In the genomic region with DNA sequence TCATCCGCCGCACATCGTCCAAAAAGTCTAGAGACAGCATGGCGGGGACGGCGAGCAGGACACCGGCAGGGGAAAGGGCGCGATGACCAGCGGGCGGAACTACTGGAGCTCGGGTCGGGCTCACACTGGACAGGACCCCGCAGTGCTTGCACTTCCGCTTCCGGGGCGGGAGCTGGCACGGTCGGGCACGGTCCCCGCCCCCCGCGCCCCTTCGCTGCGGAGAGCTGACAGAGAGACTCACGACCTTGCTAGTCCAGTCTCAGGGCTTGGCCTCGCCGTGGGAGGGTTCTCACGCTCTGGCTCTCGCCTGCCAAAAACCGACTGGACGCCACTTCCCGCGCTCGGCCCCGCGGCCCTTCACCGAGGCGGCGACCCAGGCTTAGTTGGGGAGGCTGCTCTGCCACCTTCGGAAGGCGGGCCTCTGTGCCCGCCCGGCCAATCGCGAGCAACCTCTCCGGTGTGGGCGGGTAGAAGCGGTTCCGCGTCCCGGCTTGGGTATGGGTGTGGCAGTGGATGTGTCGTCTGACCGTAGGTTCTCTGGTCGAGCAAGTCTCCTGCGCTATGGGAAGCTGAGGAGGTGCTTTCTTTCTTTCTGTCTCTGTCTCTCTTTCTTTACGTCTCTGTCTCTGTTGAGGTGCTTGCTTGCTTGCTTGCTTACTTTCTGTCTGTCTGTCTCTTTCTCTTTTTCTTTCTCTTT, we compare ENCODE assay signal across 1 cellular context.
TF ChIP-seq lines count a peak whose summit lies in the region.

A gene (minus strand): TSS at position 104 of the 697 bp plus-strand sequence. CDS start 64 bp downstream, at position 40.

TF ChIP-seq in HEK293, 187 proteins besides CTCF, POLR2A, EP300 and RAD21 (continued from another document and continues in another):
- TF ChIP-seq ZNF274 (IDR thresholded peaks at IDR 0.05; ENCODE audit: low read length) = no peak
- no peak for TF ChIP-seq ZNF274 (tag by site-specific recombination; IDR thresholded peaks at IDR 0.05; ENCODE audit: borderline replicate concordance)
- peak; percentile 23 for TF ChIP-seq ZNF843 (tag by site-specific recombination; IDR thresholded peaks at IDR 0.05)
- TF ChIP-seq SCRT2 (tag by site-specific recombination; IDR thresholded peaks at IDR 0.05) = no peak; the same call in 1 of the 2 replicates
- TF ChIP-seq ZNF394 (tag by site-specific recombination; IDR thresholded peaks at IDR 0.05; ENCODE audit: borderline replicate concordance) = no peak
- peak; percentile 64 for TF ChIP-seq ZFP69B (tag by site-specific recombination; IDR thresholded peaks at IDR 0.05)
- TF ChIP-seq ZNF292 (tag by site-specific recombination; IDR thresholded peaks at IDR 0.05; ENCODE audit: borderline replicate concordance, low read depth) = no peak
- TF ChIP-seq ZNF426 (tag by site-specific recombination; IDR thresholded peaks at IDR 0.05) = no peak
- TF ChIP-seq REPIN1 (tag by site-specific recombination; IDR thresholded peaks at IDR 0.05; ENCODE audit: low read depth) = 0 out of 2 replicates have a peak, but pooled peaks have one; percentile 41
- TF ChIP-seq ZNF658 (tag by site-specific recombination; IDR thresholded peaks at IDR 0.05) = no peak
- TF ChIP-seq, protein P1, sequence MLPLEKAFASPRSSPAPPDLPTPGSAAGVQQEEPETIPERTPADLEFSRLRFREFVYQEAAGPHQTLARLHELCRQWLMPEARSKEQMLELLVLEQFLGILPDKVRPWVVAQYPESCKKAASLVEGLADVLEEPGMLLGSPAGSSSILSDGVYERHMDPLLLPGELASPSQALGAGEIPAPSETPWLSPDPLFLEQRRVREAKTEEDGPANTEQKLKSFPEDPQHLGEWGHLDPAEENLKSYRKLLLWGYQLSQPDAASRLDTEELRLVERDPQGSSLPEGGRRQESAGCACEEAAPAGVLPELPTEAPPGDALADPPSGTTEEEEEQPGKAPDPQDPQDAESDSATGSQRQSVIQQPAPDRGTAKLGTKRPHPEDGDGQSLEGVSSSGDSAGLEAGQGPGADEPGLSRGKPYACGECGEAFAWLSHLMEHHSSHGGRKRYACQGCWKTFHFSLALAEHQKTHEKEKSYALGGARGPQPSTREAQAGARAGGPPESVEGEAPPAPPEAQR (tag by site-specific recombination; IDR thresholded peaks at IDR 0.05) = no peak
- TF ChIP-seq, protein P2, sequence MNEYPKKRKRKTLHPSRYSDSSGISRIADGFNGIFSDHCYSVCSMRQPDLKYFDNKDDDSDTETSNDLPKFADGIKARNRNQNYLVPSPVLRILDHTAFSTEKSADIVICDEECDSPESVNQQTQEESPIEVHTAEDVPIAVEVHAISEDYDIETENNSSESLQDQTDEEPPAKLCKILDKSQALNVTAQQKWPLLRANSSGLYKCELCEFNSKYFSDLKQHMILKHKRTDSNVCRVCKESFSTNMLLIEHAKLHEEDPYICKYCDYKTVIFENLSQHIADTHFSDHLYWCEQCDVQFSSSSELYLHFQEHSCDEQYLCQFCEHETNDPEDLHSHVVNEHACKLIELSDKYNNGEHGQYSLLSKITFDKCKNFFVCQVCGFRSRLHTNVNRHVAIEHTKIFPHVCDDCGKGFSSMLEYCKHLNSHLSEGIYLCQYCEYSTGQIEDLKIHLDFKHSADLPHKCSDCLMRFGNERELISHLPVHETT (tag by site-specific recombination; IDR thresholded peaks at IDR 0.05) = peak; percentile 77
- TF ChIP-seq, protein P3, sequence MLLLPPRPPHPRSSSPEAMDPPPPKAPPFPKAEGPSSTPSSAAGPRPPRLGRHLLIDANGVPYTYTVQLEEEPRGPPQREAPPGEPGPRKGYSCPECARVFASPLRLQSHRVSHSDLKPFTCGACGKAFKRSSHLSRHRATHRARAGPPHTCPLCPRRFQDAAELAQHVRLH (tag by site-specific recombination; IDR thresholded peaks at IDR 0.05) = peak; percentile 91
- TF ChIP-seq OVOL3 (tag by site-specific recombination; IDR thresholded peaks at IDR 0.05) = peak; percentile 55
- TF ChIP-seq ZBTB1 (tag by site-specific recombination; IDR thresholded peaks at IDR 0.05) = no peak
- no peak for TF ChIP-seq ZNF157 (tag by site-specific recombination; IDR thresholded peaks at IDR 0.05)
- TF ChIP-seq, protein P4, sequence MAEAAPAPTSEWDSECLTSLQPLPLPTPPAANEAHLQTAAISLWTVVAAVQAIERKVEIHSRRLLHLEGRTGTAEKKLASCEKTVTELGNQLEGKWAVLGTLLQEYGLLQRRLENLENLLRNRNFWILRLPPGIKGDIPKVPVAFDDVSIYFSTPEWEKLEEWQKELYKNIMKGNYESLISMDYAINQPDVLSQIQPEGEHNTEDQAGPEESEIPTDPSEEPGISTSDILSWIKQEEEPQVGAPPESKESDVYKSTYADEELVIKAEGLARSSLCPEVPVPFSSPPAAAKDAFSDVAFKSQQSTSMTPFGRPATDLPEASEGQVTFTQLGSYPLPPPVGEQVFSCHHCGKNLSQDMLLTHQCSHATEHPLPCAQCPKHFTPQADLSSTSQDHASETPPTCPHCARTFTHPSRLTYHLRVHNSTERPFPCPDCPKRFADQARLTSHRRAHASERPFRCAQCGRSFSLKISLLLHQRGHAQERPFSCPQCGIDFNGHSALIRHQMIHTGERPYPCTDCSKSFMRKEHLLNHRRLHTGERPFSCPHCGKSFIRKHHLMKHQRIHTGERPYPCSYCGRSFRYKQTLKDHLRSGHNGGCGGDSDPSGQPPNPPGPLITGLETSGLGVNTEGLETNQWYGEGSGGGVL (tag by site-specific recombination; IDR thresholded peaks at IDR 0.05) = no peak
- TF ChIP-seq, protein P5, sequence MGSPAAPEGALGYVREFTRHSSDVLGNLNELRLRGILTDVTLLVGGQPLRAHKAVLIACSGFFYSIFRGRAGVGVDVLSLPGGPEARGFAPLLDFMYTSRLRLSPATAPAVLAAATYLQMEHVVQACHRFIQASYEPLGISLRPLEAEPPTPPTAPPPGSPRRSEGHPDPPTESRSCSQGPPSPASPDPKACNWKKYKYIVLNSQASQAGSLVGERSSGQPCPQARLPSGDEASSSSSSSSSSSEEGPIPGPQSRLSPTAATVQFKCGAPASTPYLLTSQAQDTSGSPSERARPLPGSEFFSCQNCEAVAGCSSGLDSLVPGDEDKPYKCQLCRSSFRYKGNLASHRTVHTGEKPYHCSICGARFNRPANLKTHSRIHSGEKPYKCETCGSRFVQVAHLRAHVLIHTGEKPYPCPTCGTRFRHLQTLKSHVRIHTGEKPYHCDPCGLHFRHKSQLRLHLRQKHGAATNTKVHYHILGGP (tag by site-specific recombination; IDR thresholded peaks at IDR 0.05) = no peak
- TF ChIP-seq ZNF510 (tag by site-specific recombination; IDR thresholded peaks at IDR 0.05; ENCODE audit: insufficient replicate concordance) = no peak
- TF ChIP-seq ZNF221 (tag by site-specific recombination; IDR thresholded peaks at IDR 0.05; ENCODE audit: borderline replicate concordance) = no peak
- TF ChIP-seq ZFP3 (tag by site-specific recombination; IDR thresholded peaks at IDR 0.05; ENCODE audit: low read depth) = no peak
- TF ChIP-seq, protein P6, sequence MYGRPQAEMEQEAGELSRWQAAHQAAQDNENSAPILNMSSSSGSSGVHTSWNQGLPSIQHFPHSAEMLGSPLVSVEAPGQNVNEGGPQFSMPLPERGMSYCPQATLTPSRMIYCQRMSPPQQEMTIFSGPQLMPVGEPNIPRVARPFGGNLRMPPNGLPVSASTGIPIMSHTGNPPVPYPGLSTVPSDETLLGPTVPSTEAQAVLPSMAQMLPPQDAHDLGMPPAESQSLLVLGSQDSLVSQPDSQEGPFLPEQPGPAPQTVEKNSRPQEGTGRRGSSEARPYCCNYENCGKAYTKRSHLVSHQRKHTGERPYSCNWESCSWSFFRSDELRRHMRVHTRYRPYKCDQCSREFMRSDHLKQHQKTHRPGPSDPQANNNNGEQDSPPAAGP (tag by site-specific recombination; IDR thresholded peaks at IDR 0.05) = peak; percentile 93
- TF ChIP-seq, protein P7, sequence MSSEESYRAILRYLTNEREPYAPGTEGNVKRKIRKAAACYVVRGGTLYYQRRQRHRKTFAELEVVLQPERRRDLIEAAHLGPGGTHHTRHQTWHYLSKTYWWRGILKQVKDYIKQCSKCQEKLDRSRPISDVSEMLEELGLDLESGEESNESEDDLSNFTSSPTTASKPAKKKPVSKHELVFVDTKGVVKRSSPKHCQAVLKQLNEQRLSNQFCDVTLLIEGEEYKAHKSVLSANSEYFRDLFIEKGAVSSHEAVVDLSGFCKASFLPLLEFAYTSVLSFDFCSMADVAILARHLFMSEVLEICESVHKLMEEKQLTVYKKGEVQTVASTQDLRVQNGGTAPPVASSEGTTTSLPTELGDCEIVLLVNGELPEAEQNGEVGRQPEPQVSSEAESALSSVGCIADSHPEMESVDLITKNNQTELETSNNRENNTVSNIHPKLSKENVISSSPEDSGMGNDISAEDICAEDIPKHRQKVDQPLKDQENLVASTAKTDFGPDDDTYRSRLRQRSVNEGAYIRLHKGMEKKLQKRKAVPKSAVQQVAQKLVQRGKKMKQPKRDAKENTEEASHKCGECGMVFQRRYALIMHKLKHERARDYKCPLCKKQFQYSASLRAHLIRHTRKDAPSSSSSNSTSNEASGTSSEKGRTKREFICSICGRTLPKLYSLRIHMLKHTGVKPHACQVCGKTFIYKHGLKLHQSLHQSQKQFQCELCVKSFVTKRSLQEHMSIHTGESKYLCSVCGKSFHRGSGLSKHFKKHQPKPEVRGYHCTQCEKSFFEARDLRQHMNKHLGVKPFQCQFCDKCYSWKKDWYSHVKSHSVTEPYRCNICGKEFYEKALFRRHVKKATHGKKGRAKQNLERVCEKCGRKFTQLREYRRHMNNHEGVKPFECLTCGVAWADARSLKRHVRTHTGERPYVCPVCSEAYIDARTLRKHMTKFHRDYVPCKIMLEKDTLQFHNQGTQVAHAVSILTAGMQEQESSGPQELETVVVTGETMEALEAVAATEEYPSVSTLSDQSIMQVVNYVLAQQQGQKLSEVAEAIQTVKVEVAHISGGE (tag by site-specific recombination; conservative IDR thresholded peaks at IDR 0.05; ENCODE audit: low read depth) = peak; percentile 98
- no peak for TF ChIP-seq ZNF664 (tag by site-specific recombination; IDR thresholded peaks at IDR 0.05)
- TF ChIP-seq, protein P8, sequence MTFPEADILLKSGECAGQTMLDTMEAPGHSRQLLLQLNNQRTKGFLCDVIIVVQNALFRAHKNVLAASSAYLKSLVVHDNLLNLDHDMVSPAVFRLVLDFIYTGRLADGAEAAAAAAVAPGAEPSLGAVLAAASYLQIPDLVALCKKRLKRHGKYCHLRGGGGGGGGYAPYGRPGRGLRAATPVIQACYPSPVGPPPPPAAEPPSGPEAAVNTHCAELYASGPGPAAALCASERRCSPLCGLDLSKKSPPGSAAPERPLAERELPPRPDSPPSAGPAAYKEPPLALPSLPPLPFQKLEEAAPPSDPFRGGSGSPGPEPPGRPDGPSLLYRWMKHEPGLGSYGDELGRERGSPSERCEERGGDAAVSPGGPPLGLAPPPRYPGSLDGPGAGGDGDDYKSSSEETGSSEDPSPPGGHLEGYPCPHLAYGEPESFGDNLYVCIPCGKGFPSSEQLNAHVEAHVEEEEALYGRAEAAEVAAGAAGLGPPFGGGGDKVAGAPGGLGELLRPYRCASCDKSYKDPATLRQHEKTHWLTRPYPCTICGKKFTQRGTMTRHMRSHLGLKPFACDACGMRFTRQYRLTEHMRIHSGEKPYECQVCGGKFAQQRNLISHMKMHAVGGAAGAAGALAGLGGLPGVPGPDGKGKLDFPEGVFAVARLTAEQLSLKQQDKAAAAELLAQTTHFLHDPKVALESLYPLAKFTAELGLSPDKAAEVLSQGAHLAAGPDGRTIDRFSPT (tag by site-specific recombination; IDR thresholded peaks at IDR 0.05) = peak; percentile 100
- no peak for TF ChIP-seq ZNF624 (tag by site-specific recombination; IDR thresholded peaks at IDR 0.05)
- TF ChIP-seq, protein P9, sequence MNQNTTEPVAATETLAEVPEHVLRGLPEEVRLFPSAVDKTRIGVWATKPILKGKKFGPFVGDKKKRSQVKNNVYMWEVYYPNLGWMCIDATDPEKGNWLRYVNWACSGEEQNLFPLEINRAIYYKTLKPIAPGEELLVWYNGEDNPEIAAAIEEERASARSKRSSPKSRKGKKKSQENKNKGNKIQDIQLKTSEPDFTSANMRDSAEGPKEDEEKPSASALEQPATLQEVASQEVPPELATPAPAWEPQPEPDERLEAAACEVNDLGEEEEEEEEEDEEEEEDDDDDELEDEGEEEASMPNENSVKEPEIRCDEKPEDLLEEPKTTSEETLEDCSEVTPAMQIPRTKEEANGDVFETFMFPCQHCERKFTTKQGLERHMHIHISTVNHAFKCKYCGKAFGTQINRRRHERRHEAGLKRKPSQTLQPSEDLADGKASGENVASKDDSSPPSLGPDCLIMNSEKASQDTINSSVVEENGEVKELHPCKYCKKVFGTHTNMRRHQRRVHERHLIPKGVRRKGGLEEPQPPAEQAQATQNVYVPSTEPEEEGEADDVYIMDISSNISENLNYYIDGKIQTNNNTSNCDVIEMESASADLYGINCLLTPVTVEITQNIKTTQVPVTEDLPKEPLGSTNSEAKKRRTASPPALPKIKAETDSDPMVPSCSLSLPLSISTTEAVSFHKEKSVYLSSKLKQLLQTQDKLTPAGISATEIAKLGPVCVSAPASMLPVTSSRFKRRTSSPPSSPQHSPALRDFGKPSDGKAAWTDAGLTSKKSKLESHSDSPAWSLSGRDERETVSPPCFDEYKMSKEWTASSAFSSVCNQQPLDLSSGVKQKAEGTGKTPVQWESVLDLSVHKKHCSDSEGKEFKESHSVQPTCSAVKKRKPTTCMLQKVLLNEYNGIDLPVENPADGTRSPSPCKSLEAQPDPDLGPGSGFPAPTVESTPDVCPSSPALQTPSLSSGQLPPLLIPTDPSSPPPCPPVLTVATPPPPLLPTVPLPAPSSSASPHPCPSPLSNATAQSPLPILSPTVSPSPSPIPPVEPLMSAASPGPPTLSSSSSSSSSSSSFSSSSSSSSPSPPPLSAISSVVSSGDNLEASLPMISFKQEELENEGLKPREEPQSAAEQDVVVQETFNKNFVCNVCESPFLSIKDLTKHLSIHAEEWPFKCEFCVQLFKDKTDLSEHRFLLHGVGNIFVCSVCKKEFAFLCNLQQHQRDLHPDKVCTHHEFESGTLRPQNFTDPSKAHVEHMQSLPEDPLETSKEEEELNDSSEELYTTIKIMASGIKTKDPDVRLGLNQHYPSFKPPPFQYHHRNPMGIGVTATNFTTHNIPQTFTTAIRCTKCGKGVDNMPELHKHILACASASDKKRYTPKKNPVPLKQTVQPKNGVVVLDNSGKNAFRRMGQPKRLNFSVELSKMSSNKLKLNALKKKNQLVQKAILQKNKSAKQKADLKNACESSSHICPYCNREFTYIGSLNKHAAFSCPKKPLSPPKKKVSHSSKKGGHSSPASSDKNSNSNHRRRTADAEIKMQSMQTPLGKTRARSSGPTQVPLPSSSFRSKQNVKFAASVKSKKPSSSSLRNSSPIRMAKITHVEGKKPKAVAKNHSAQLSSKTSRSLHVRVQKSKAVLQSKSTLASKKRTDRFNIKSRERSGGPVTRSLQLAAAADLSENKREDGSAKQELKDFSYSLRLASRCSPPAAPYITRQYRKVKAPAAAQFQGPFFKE (tag by site-specific recombination; IDR thresholded peaks at IDR 0.05; ENCODE audit: borderline replicate concordance) = no peak
- peak; percentile 72; the same call in 1 of the 2 replicates for TF ChIP-seq ZBTB20 (tag by site-specific recombination; IDR thresholded peaks at IDR 0.05)
- TF ChIP-seq ZNF121 (tag by site-specific recombination; IDR thresholded peaks at IDR 0.05) = 0 out of 2 replicates have a peak, but pooled peaks have one; percentile 42
- TF ChIP-seq KLF10 (tag by site-specific recombination; IDR thresholded peaks at IDR 0.05) = peak; percentile 79
- TF ChIP-seq SP2 (tag by site-specific recombination; IDR thresholded peaks at IDR 0.05) = peak; percentile 98
- peak; percentile 22; the same call in 1 of the 2 replicates for TF ChIP-seq ZNF623 (tag by site-specific recombination; IDR thresholded peaks at IDR 0.05)
- TF ChIP-seq KLF7 (tag by site-specific recombination; IDR thresholded peaks at IDR 0.05; ENCODE audit: borderline replicate concordance) = peak; percentile 87; the same call in 1 of the 2 replicates
